9 cellular contexts compared by ENCODE assay signal in genomic region chr17:34580685-34581445, GRCh38. TPM values are rescaled to one million over a fixed set of nuclear protein-coding genes. Genes with fewer than 3 reads are reported as not detected.
DNase-seq lines count a peak whose midpoint lies in the region; ATAC-seq and TF ChIP-seq lines count a peak whose summit lies in the region.
"Had no signal": no experiment of that assay in that cellular context is flagged by ENCODE, and none has a peak within 500 bp of the region (broad histone marks: within the 10 kb centered on the region; RNA-seq: fewer than 3 reads in every experiment).

No MANE protein-coding gene starts in this region.

- no peaks in the 10 kb centered on the region for H3K36me3 Mint-ChIP-seq in activated naive CD8-positive, alpha-beta T cell treated with anti-CD3 and anti-CD28 coated beads, Interleukin-2, amount 50 U/mL, for 24 hours (ENCODE audit: low read depth)
- no peaks in the 10 kb centered on the region for H3K36me3 Mint-ChIP-seq in mesothelial cell of epicardium

- no peak for ATAC-seq in activated naive CD8-positive, alpha-beta T cell treated with anti-CD3 and anti-CD28 coated beads, Interleukin-2, amount 50 U/mL, for 24 hours
- ATAC-seq in HG03469 (IDR thresholded peaks at IDR 0.05; ENCODE audit: unreplicated experiment): no peak

- H3K9me3 Mint-ChIP-seq in activated naive CD8-positive, alpha-beta T cell treated with anti-CD3 and anti-CD28 coated beads, Interleukin-2, amount 50 U/mL, for 24 hours: no peaks in the 10 kb centered on the region
- no peaks in the 10 kb centered on the region for H3K9me3 Mint-ChIP-seq in mesothelial cell of epicardium
- H3K9me3 Mint-ChIP-seq: activated T-helper 1 cell treated with anti-CD3 and anti-CD28 coated beads, Interleukin-12 subunit alpha, Interleukin-12 subunit beta, Interleukin-2, Interleukin-4 antibody, amounts not matched to agents 30 ng/mL and 10 ng/mL and 1 ng/mL, durations not matched to agents 14 hours and 24 hours and 36 hours had no signal

- H3K27ac ChIP-seq in cardiac muscle cell (no peak overlapping the region), urinary bladder (ENCODE audit: low read depth) (no peak overlapping the region), adrenal gland (no peak overlapping the region)

- TF ChIP-seq POLR2A in lower leg skin (IDR thresholded peaks at IDR 0.05) (no peak), adrenal gland (IDR thresholded peaks at IDR 0.05) (no peak)

- H3K9me3 ChIP-seq in cardiac muscle cell (ENCODE audit: low read depth): no peaks in the 10 kb centered on the region
- H3K9me3 ChIP-seq in adrenal gland (replicated peaks in 1 of 3): no peaks in the 10 kb centered on the region

- TF ChIP-seq CTCF in cardiac muscle cell (IDR thresholded peaks at IDR 0.05; ENCODE audit: low read depth, low read length) (no peak), mesothelial cell of epicardium (IDR thresholded peaks at IDR 0.05; ENCODE audit: unreplicated experiment) (no peak), lower leg skin (IDR thresholded peaks at IDR 0.05) (no peak), adrenal gland (IDR thresholded peaks at IDR 0.05) (no peak)

- peaks cover 73% of the 10 kb centered on the region for H3K27me3 Mint-ChIP-seq in activated naive CD8-positive, alpha-beta T cell treated with anti-CD3 and anti-CD28 coated beads, Interleukin-2, amount 50 U/mL, for 24 hours
- peaks cover 93% of the 10 kb centered on the region for H3K27me3 Mint-ChIP-seq in mesothelial cell of epicardium (ENCODE audit: low read depth)

- DNase-seq in cardiac muscle cell (ENCODE audit: low read depth in 1 of 2, low spot score in 1 of 2) (peak in 1 of 2 donors; percentile 36), cardiac septum (ENCODE audit: low spot score) (no peak), mesothelial cell of epicardium (ENCODE audit: low spot score in 2 of 2, unreplicated experiment in 2 of 2) (no peak), lower leg skin (ENCODE audit: low spot score in 2 of 2) (no peak), adrenal gland (no peak)
- peak; percentile 10 for DNase-seq in activated naive CD8-positive, alpha-beta T cell treated with anti-CD3 and anti-CD28 coated beads, Interleukin-2, amount 50 U/mL, for 24 hours

- no peak overlapping the region for H3K27ac Mint-ChIP-seq in activated naive CD8-positive, alpha-beta T cell treated with anti-CD3 and anti-CD28 coated beads, Interleukin-2, amount 50 U/mL, for 24 hours
- no peak overlapping the region for H3K27ac Mint-ChIP-seq in mesothelial cell of epicardium
- H3K27ac Mint-ChIP-seq: activated T-helper 1 cell treated with anti-CD3 and anti-CD28 coated beads, Interleukin-12 subunit alpha, Interleukin-12 subunit beta, Interleukin-2, Interleukin-4 antibody, amounts not matched to agents 30 ng/mL and 10 ng/mL and 1 ng/mL, durations not matched to agents 14 hours and 24 hours and 36 hours had no signal

- H3K4me1 ChIP-seq in cardiac muscle cell (ENCODE audit: low read depth) (peaks cover 18% of the 10 kb centered on the region), urinary bladder (ENCODE audit: insufficient read depth) (peaks cover 4% of the 10 kb centered on the region), adrenal gland (replicated peaks in 1 of 2) (peaks cover 12 to 34% of the 10 kb centered on the region in 2 donors)

- peaks cover 8% of the 10 kb centered on the region for H3K4me1 Mint-ChIP-seq in activated naive CD8-positive, alpha-beta T cell treated with anti-CD3 and anti-CD28 coated beads, Interleukin-2, amount 50 U/mL, for 24 hours
- peaks cover 28% of the 10 kb centered on the region for H3K4me1 Mint-ChIP-seq in mesothelial cell of epicardium

- peaks cover 98% of the 10 kb centered on the region for H3K27me3 ChIP-seq in cardiac muscle cell
- H3K27me3 ChIP-seq in adrenal gland: peaks cover 69% of the 10 kb centered on the region

- H3K36me3 ChIP-seq in cardiac muscle cell: no peaks in the 10 kb centered on the region
- H3K36me3 ChIP-seq in urinary bladder (ENCODE audit: insufficient read depth): no peaks in the 10 kb centered on the region
- H3K36me3 ChIP-seq in adrenal gland (replicated peaks in 1 of 2): no peaks in the 10 kb centered on the region

- intact Hi-C loops in cardiac septum (cut with DNase I): no loop called here
- intact Hi-C loops in lower leg skin (cut with DNase I; ENCODE audit: low total_unique reads): no loop called here
- intact Hi-C loops in adrenal gland (cut with DNase I): no loop called here

- peak overlapping the region; percentile 44 for H3K4me3 ChIP-seq in cardiac muscle cell
- H3K4me3 ChIP-seq in urinary bladder (ENCODE audit: low read depth, low read length): peak overlapping the region; percentile 48
- no peak overlapping the region for H3K4me3 ChIP-seq in lower leg skin (ENCODE audit: low read depth, poor library complexity, severe bottlenecking)
- H3K4me3 ChIP-seq in adrenal gland: peak overlapping the region in 1 of 4 donors; percentile 45

- under 1% methylated on average over 71 of the region's 71 CpGs for WGBS in urinary bladder
- 1% methylated on average over 28 to 37 of the region's 71 CpGs for WGBS in lower leg skin, 2 donors
- 0 to 2% (median 1%) methylated on average over 6 to 71 of the region's 71 CpGs; no CpG with 5 or more reads in 1 of the 4 donors for WGBS in adrenal gland, 4 donors

- H3K4me3 Mint-ChIP-seq in activated naive CD8-positive, alpha-beta T cell treated with anti-CD3 and anti-CD28 coated beads, Interleukin-2, amount 50 U/mL, for 24 hours: peak overlapping the region; percentile 53
- peak overlapping the region; percentile 55 for H3K4me3 Mint-ChIP-seq in mesothelial cell of epicardium

RNA-seq across cellular contexts. Expression of gene TMEM132E, which starts 1.5 kb away (rescaled TPM):
- total RNA-seq in cardiac muscle cell (0.18 and 0.46 TPM in 2 replicates), cardiac septum (0.43 TPM), mesothelial cell of epicardium (0.62 to 0.86 TPM (median 0.80 TPM) in 3 replicates), urinary bladder (3.7 TPM), lower leg skin (under 1 TPM in 1 of 4 donors, not detected in 3; 0.10 TPM), adrenal gland (1 to 10 TPM in 1 of 8 donors, under 1 TPM in 6, not detected in 1; 0.07 to 1.1 (median 0.23) TPM)
- polyA plus RNA-seq in cardiac muscle cell (0.16 TPM in 1 of 2 replicates, not detected in the other), urinary bladder (0.58 TPM), adrenal gland (under 1 TPM; 0.07 to 0.24 (median 0.11) TPM)
- total RNA-seq: activated T-helper 1 cell treated with anti-CD3 and anti-CD28 coated beads, Interleukin-12 subunit alpha, Interleukin-12 subunit beta, Interleukin-2, Interleukin-4 antibody, amounts not matched to agents 30 ng/mL and 10 ng/mL and 1 ng/mL, durations not matched to agents 14 hours and 24 hours and 36 hours had no signal
